ENCODE assay signal across 1 cellular context in genomic region chr2:232386740-232387450, GRCh38.
TF ChIP-seq lines count a peak whose summit lies in the region.

No MANE protein-coding gene starts in this region.

TF ChIP-seq in IMR-90, 13 proteins besides CTCF, POLR2A, EP300 and RAD21 (continued from another document):
- TF ChIP-seq ELK1 (IDR thresholded peaks at IDR 0.05; ENCODE audit: borderline replicate concordance, low read depth, low read length) (no peak), RFX5 (IDR thresholded peaks at IDR 0.05; ENCODE audit: low read depth, low read length) (no peak), NFE2L2 (IDR thresholded peaks at IDR 0.05; ENCODE audit: low read depth, low read length) (no peak), USF2 (IDR thresholded peaks at IDR 0.05; ENCODE audit: low read depth, low read length) (no peak)
TF ChIP-seq in IMR-90: peak in this region for 0.
